ENCODE assay signal across 14 cellular contexts in the genomic region with DNA sequence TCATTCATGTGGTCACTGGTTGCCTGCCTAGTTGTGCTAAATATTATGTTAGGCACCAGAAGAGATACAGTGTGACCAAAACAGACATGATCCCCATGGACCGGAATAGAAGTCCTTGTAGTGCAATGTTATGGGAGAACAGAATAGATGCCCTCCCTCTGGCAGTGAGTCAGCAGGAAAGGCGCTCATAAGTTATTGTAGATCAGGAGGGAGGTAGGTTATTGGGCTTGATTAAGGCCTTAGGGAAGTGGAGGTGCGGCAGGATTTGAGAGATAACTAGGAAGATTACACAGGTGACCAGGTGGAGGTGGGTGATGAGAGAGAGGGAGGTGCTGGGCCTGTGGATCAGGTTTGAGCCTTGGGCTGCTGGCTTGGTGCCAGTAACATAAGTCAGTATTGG. TPM values are rescaled to one million over a fixed set of nuclear protein-coding genes. Genes with fewer than 3 reads are reported as not detected.
DNase-seq lines count a peak whose midpoint lies in the region; ATAC-seq and TF ChIP-seq lines count a peak whose summit lies in the region.
"Had no signal": no experiment of that assay in that cellular context is flagged by ENCODE, and none has a peak within 500 bp of the region (broad histone marks: within the 10 kb centered on the region; RNA-seq: fewer than 3 reads in every experiment).

No MANE protein-coding gene starts in this region.

- H3K27me3 Mint-ChIP-seq in activated naive CD8-positive, alpha-beta T cell: no peaks in the 10 kb centered on the region
- no peaks in the 10 kb centered on the region for H3K27me3 Mint-ChIP-seq in activated naive CD8-positive, alpha-beta T cell treated with anti-CD3 and anti-CD28 coated beads, Interleukin-2, amount 50 U/mL, for 24 hours
- H3K27me3 Mint-ChIP-seq in stimulated activated naive B cell treated with anti-CD40 and anti-IgM and Interleukin-4, amounts not matched to agents 10 μg/mL and 1 μg/mL and 100 μg/mL, for 72 hours: no peaks in the 10 kb centered on the region
- H3K27me3 Mint-ChIP-seq: stimulated activated naive CD8-positive, alpha-beta T cell treated with anti-CD3 and anti-CD28 coated beads, Interleukin-15, amount 100 ng/mL, for 72 hours had no signal

- no peaks in the 10 kb centered on the region for H3K36me3 Mint-ChIP-seq in activated naive CD8-positive, alpha-beta T cell
- peaks cover 2% of the 10 kb centered on the region for H3K36me3 Mint-ChIP-seq in activated naive CD8-positive, alpha-beta T cell treated with anti-CD3 and anti-CD28 coated beads, Interleukin-2, amount 50 U/mL, for 24 hours (ENCODE audit: low read depth)
- peaks cover 0 to 2% of the 10 kb centered on the region in 2 donors for H3K36me3 Mint-ChIP-seq in stimulated activated naive B cell treated with anti-CD40 and anti-IgM and Interleukin-4, amounts not matched to agents 10 μg/mL and 1 μg/mL and 100 μg/mL, for 72 hours

- no peak overlapping the region for H3K9ac ChIP-seq in PC-3 (ENCODE audit: low read length)

- no peaks in the 10 kb centered on the region for H3K9me2 ChIP-seq in PC-3 (replicated peaks; ENCODE audit: low read length)

- no peak for ATAC-seq in activated naive CD8-positive, alpha-beta T cell treated with anti-CD3 and anti-CD28 coated beads, Interleukin-2, amount 50 U/mL, for 24 hours
- ATAC-seq in PC-3: no peak
- ATAC-seq in stimulated activated naive B cell treated with anti-CD40 and anti-IgM and Interleukin-4, amounts not matched to agents 10 μg/mL and 1 μg/mL and 100 μg/mL, for 72 hours (replicated peaks): no peak
- ATAC-seq: stimulated activated naive CD8-positive, alpha-beta T cell treated with anti-CD3 and anti-CD28 coated beads, Interleukin-15, amount 100 ng/mL, for 72 hours had no signal

- peaks cover 37% of the 10 kb centered on the region for H3K4me1 ChIP-seq in PC-3 (ENCODE audit: insufficient read depth, low read length)

- no peak for TF ChIP-seq CTCF in PC-3 (conservative IDR thresholded peaks at IDR 0.05; ENCODE audit: low read depth, low read length)

- H2AFZ ChIP-seq in PC-3 (ENCODE audit: low read length): no peak overlapping the region

- CTCF ChIA-PET in PC-3 (lab: Charles Lee): no interaction called here

- no peaks in the 10 kb centered on the region for H3K36me3 ChIP-seq in PC-3 (ENCODE audit: low read depth, low read length)

- H3K79me2 ChIP-seq in PC-3 (ENCODE audit: low read length): peaks cover 30% of the 10 kb centered on the region

- H4K20me1 ChIP-seq in PC-3 (ENCODE audit: low read length): no peaks in the 10 kb centered on the region

- H3K27ac Mint-ChIP-seq in activated naive CD8-positive, alpha-beta T cell: peak overlapping the region; percentile 19
- H3K27ac Mint-ChIP-seq in activated naive CD8-positive, alpha-beta T cell treated with anti-CD3 and anti-CD28 coated beads, Interleukin-2, amount 50 U/mL, for 24 hours: no peak overlapping the region
- peak overlapping the region; percentile 37 for H3K27ac Mint-ChIP-seq in stimulated activated naive B cell treated with anti-CD40 and anti-IgM and Interleukin-4, amounts not matched to agents 10 μg/mL and 1 μg/mL and 100 μg/mL, for 72 hours
- H3K27ac Mint-ChIP-seq: stimulated activated naive CD8-positive, alpha-beta T cell treated with anti-CD3 and anti-CD28 coated beads, Interleukin-15, amount 100 ng/mL, for 72 hours had no signal

- no peaks in the 10 kb centered on the region for H3K27me3 ChIP-seq in PC-3 (ENCODE audit: low read length)

- no peaks in the 10 kb centered on the region for H3K9me3 ChIP-seq in PC-3 (ENCODE audit: low read length)

- H3K27ac ChIP-seq in PC-3 (ENCODE audit: low read length) (peak overlapping the region; percentile 89), epithelial cell of prostate (peak overlapping the region; percentile 68)

- no peak overlapping the region for H3K4me3 Mint-ChIP-seq in activated naive CD8-positive, alpha-beta T cell
- H3K4me3 Mint-ChIP-seq in activated naive CD8-positive, alpha-beta T cell treated with anti-CD3 and anti-CD28 coated beads, Interleukin-2, amount 50 U/mL, for 24 hours: no peak overlapping the region
- H3K4me3 Mint-ChIP-seq in stimulated activated naive B cell treated with anti-CD40 and anti-IgM and Interleukin-4, amounts not matched to agents 10 μg/mL and 1 μg/mL and 100 μg/mL, for 72 hours: no peak overlapping the region

- DNase-seq in activated naive CD8-positive, alpha-beta T cell treated with anti-CD3 and anti-CD28 coated beads, Interleukin-2, amount 50 U/mL, for 24 hours: no peak
- peak; percentile 52 for DNase-seq in PC-3
- DNase-seq in epithelial cell of prostate (ENCODE audit: low read depth, low spot score): no peak
- no peak for DNase-seq in stimulated activated naive B cell treated with anti-CD40 and anti-IgM and Interleukin-4, amounts not matched to agents 10 μg/mL and 1 μg/mL and 100 μg/mL, for 72 hours
- no peak for DNase-seq in SHP77 treated with DMSO at 0.1 percent for 48 hours (lab: John Stamatoyannopoulos, UW)
- no peak for DNase-seq in EL
- DNase-seq in SHP77 (lab: John Stamatoyannopoulos, UW): no peak
- DNase-seq: activated CD4-positive, CD25-positive, alpha-beta regulatory T cell; dermis blood vessel endothelial cell; glutamatergic neuron; NCI-H2081; NCI-H524; stimulated activated naive CD8-positive, alpha-beta T cell treated with anti-CD3 and anti-CD28 coated beads, Interleukin-15, amount 100 ng/mL, for 72 hours had no signal

- POLR2A ChIA-PET in PC-3 (lab: Charles Lee; ENCODE audit: unreplicated experiment): no interaction called here

- H3F3A ChIP-seq in PC-3 (ENCODE audit: low read length, unreplicated experiment): peaks cover 3% of the 10 kb centered on the region

- H3K4me2 ChIP-seq in PC-3 (ENCODE audit: low read length): peak overlapping the region; percentile 59

- no peaks in the 10 kb centered on the region for H3K9me3 Mint-ChIP-seq in activated naive CD8-positive, alpha-beta T cell (ENCODE audit: low read depth)
- H3K9me3 Mint-ChIP-seq in activated naive CD8-positive, alpha-beta T cell treated with anti-CD3 and anti-CD28 coated beads, Interleukin-2, amount 50 U/mL, for 24 hours: no peaks in the 10 kb centered on the region
- H3K9me3 Mint-ChIP-seq in stimulated activated naive B cell treated with anti-CD40 and anti-IgM and Interleukin-4, amounts not matched to agents 10 μg/mL and 1 μg/mL and 100 μg/mL, for 72 hours: no peaks in the 10 kb centered on the region
- H3K9me3 Mint-ChIP-seq: stimulated activated naive CD8-positive, alpha-beta T cell treated with anti-CD3 and anti-CD28 coated beads, Interleukin-15, amount 100 ng/mL, for 72 hours had no signal

- intact Hi-C loops in PC-3 (cut with micrococcal nuclease): no loop called here

- H3K4me3 ChIP-seq in PC-3 (ENCODE audit: low read length): no peak overlapping the region

- no TSS peak for BruUV-seq in PC-3 (replicated peaks; lab: Mats Ljungman, UMichigan)

- H3K4me1 Mint-ChIP-seq in activated naive CD8-positive, alpha-beta T cell (ENCODE audit: low read depth): peaks cover 53% of the 10 kb centered on the region
- peaks cover 88% of the 10 kb centered on the region for H3K4me1 Mint-ChIP-seq in activated naive CD8-positive, alpha-beta T cell treated with anti-CD3 and anti-CD28 coated beads, Interleukin-2, amount 50 U/mL, for 24 hours
- H3K4me1 Mint-ChIP-seq in stimulated activated naive B cell treated with anti-CD40 and anti-IgM and Interleukin-4, amounts not matched to agents 10 μg/mL and 1 μg/mL and 100 μg/mL, for 72 hours: peaks cover 54 to 94% of the 10 kb centered on the region in 2 donors

RNA-seq across cellular contexts. Expression of gene MCTP2, which starts 5.3 kb away (rescaled TPM):
- total RNA-seq in PC-3 (2014; rRNA removed): 6.2 and 9.8 TPM in 2 replicates
